In the genomic region with DNA sequence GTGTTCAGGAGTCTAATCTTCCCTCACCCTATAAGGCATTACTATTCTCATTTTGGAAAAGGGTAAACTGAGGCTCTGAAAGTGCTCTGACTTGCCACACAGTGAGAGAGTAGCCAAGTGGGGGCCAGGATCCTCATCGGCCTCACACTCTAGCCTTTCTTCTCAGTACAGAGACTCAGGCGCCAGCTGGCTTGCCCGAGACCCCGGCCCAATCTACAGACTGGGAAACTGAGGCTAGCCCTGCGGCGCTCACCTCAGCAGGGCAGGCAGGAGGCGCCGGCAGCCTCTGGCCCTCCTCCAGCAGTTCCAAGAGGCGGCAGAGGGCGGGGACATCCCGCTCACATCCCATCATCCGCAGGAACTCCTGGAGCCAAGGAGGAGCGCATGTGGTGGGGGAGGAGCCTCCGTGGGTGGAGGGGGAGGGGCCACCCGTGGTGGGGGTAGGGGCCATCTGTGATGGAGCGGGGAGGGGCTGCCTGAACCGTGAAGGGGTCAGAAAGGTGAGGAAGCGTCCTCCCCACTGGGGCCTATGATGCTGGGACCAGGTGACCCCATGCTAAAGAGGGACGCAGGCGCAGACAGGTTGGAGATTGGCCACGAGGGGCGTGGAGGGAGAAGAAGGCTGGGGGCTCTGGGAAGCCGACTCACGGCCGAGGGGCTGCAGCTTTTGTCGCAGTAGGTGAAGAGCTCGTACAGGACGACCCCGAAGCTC, we compare ENCODE assay signal across 9 cellular contexts. TPM values are rescaled to one million over a fixed set of nuclear protein-coding genes. Genes with fewer than 3 reads are reported as not detected.
DNase-seq lines count a peak whose midpoint lies in the region; ATAC-seq and TF ChIP-seq lines count a peak whose summit lies in the region.
"Had no signal": no experiment of that assay in that cellular context is flagged by ENCODE, and none has a peak within 500 bp of the region (broad histone marks: within the 10 kb centered on the region; RNA-seq: fewer than 3 reads in every experiment).

No MANE protein-coding gene starts in this region.

- H3K27ac ChIP-seq in VCaP, result peak overlapping the region; percentile 68
- H3K27ac ChIP-seq in aorta (ENCODE audit: low read depth in 1 of 2, low read length in 2 of 2), result no peak overlapping the region

- H3K9me3 ChIP-seq in aorta (ENCODE audit: control insufficient read depth, low read length), result no peaks in the 10 kb centered on the region

- no peaks in the 10 kb centered on the region for H3K36me3 ChIP-seq in aorta (ENCODE audit: control insufficient read depth in 1 of 2, insufficient read depth in 2 of 2, low read length in 1 of 2)

- peaks cover 0 to 3% of the 10 kb centered on the region in 2 donors for H3K27me3 ChIP-seq in aorta (ENCODE audit: control insufficient read depth in 1 of 2, insufficient read depth in 2 of 2, low read length in 1 of 2)

- no peak for TF ChIP-seq POLR2A in GM18505 (IDR thresholded peaks at IDR 0.05; ENCODE audit: borderline replicate concordance, extremely low read depth, insufficient read depth, insufficient read length)

- H3K4me1 ChIP-seq in aorta (ENCODE audit: control insufficient read depth in 1 of 2, insufficient read depth in 2 of 2, low read length in 2 of 2), result no peaks in the 10 kb centered on the region

- no peak for ATAC-seq in aorta (ENCODE audit: low FRiP score)
- no peak for ATAC-seq in GM18505 (IDR thresholded peaks at IDR 0.05; ENCODE audit: unreplicated experiment)
- no peak for ATAC-seq in HG03521 (IDR thresholded peaks at IDR 0.05; ENCODE audit: unreplicated experiment)
- ATAC-seq in GM18520 (IDR thresholded peaks at IDR 0.05; ENCODE audit: unreplicated experiment), result no peak

- H3K4me3 ChIP-seq in aorta (ENCODE audit: low read length in 2 of 2), result no peak overlapping the region

- peak; percentile 81 for DNase-seq in 8988T
- DNase-seq in HPDE6-E6E7 (ENCODE audit: extremely low spot score), result peak; percentile 83
- DNase-seq in iPS-NIHi7 (ENCODE audit: extremely low spot score), result peak; percentile 96
- DNase-seq in aorta, result no peak

- 8 to 12% methylated on average over 25 to 29 of the region's 29 CpGs for WGBS in aorta, 2 donors

- intact Hi-C loops in aorta (cut with DNase I), result no loop called here

- peak; percentile 31 for TF ChIP-seq CTCF in VCaP (conservative IDR thresholded peaks at IDR 0.05)

RNA-seq across cellular contexts. Expression of a gene that starts 8.7 kb away (rescaled TPM):
- not detected for total RNA-seq in aorta
- polyA plus RNA-seq in aorta, result not detected
- total RNA-seq: frontal cortex had no signal

RNA-seq across cellular contexts. Expression of a gene that starts 17.8 kb away (rescaled TPM):
- total RNA-seq in aorta, result 10 to 100 TPM; 15.4 to 33.3 TPM
- 1 to 10 TPM; 2.3 to 2.6 TPM for polyA plus RNA-seq in aorta

RNA-seq across cellular contexts. Expression of a gene that starts 29.7 kb away (rescaled TPM):
- 1,000 to 10,000 TPM; 1,221 to 1,276 TPM for total RNA-seq in aorta
- polyA plus RNA-seq in aorta, result 1,000 to 10,000 TPM; 2,303 to 3,237 TPM

RNA-seq across cellular contexts. Expression of a gene that starts 35.1 kb away (rescaled TPM):
- 1 to 10 TPM in 1 of 2 donors, under 1 TPM in 1; 0.42 to 1.9 TPM for total RNA-seq in aorta
- polyA plus RNA-seq in aorta, result 1 to 10 TPM in 1 of 2 donors, not detected in 1; 4.5 TPM
- total RNA-seq: frontal cortex had no signal

RNA-seq across cellular contexts. Expression of a gene that starts 41.7 kb away (rescaled TPM):
- total RNA-seq in aorta, result not detected
- under 1 TPM in 1 of 2 donors, not detected in 1; 0.03 TPM for polyA plus RNA-seq in aorta

Comparison
In these comparisons a context has a peak if more than half of its experiments do, and no peak if none do; other contexts are left out.
1. DNase-seq: peak in 8988T (single experiment), HPDE6-E6E7 (single experiment) and iPS-NIHi7 (single experiment); none in aorta (0 of 2).